Comparison of ENCODE assay signal across 26 cellular contexts in genomic region chr6:31422587-31422986, GRCh38.
"Had no signal": no experiment of that assay in that cellular context is flagged by ENCODE, and none has a peak within 500 bp of the region (broad histone marks: within the 10 kb centered on the region; RNA-seq: fewer than 3 reads in every experiment).

No MANE protein-coding gene starts in this region.

- H3K4me3 ChIP-seq: adrenal gland, body of pancreas, breast epithelium, PC-9 had no signal

- H2AFZ ChIP-seq: PC-9 had no signal

- H3K4me2 ChIP-seq: PC-9 had no signal

- ATAC-seq: activated CD4-positive, alpha-beta T cell treated with anti-CD3 and anti-CD28 coated beads for 36 hours; activated naive CD4-positive, alpha-beta T cell treated with anti-CD3 and anti-CD28 coated beads, Interleukin-2, amount 50 U/mL, for 72 hours; activated T-cell treated with anti-CD3 and anti-CD28 coated beads, Interleukin-2, amount 50 U/mL, for 4 hours; body of pancreas had no signal

- H3K27me3 ChIP-seq: adrenal gland, body of pancreas, breast epithelium had no signal

- H3K27ac ChIP-seq: adrenal gland, body of pancreas, breast epithelium, PC-9 had no signal

- DNase-seq: activated CD4-positive, alpha-beta memory T cell treated with anti-CD3 and anti-CD28 coated beads for 36 hours; activated CD4-positive, alpha-beta T cell treated with anti-CD3 and anti-CD28 coated beads for 36 hours; activated CD4-positive, alpha-beta T cell treated with anti-CD3 and anti-CD28 coated beads, Interleukin-2, amount 50 U/mL, for 1 hour; activated CD8-positive, alpha-beta memory T cell treated with anti-CD3 and anti-CD28 coated beads, Interleukin-2, amount 50 U/mL, for 4 hours; activated gamma-delta T cell treated with Interleukin-2 at 50 U/mL for 16 hours; activated naive CD4-positive, alpha-beta T cell treated with anti-CD3 and anti-CD28 coated beads for 36 hours; activated T-cell treated with anti-CD3 and anti-CD28 coated beads for 4 hours; activated T-cell treated with anti-CD3 and anti-CD28 coated beads, Interleukin-2, amount 50 U/mL, for 4 hours; adrenal gland; body of pancreas; NCI-H1092 treated with DMSO at 0.1 percent for 48 hours; NCI-H1417; NCI-H146; NCI-H187 treated with DMSO at 0.1 percent for 48 hours; NCI-H2081; NCI-H2171 treated with DMSO at 0.1 percent for 48 hours; NCI-H2227 treated with DMSO at 0.1 percent for 48 hours; NCI-H446; NCI-H510A treated with DMSO at 0.1 percent for 48 hours; NCI-H526 treated with DMSO at 0.1 percent for 48 hours; NCI-H774; NK-92 treated with Interleukin-12 subunit alpha and Interleukin-12 subunit beta, amount 100 ng/mL, for 24 hours; PC-9; Right ventricle myocardium superior had no signal

- H3K36me3 ChIP-seq: adrenal gland, breast epithelium had no signal

- H3K9me3 ChIP-seq: adrenal gland, body of pancreas, breast epithelium had no signal

- H3K4me1 ChIP-seq: adrenal gland, body of pancreas, breast epithelium had no signal
